28 cellular contexts compared by ENCODE assay signal in the genomic region with DNA sequence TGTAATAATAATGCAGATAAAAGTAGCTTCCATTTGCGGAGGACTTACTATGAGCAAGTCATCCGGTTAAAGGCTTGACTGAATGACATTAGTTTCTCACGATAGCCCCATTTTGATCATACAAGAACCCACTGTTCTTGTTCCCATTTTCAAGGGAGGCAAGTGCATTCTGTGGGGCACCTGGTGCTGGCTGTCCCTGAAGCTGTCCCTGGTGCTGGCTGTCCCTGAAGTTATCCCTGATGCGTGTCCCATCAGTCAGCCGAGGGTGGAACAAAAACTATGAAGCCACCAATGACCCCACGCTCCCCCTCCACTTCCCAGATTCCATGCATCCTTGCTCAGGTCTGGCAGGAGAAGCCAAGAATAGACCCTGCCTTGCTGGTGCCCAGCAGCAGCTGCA.
"Had no signal": no experiment of that assay in that cellular context is flagged by ENCODE, and none has a peak within 500 bp of the region (broad histone marks: within the 10 kb centered on the region; RNA-seq: fewer than 3 reads in every experiment).

No MANE protein-coding gene starts in this region.

- H3K4me2 ChIP-seq: neural progenitor cell, smooth muscle cell had no signal

- H3K36me3 ChIP-seq: neural progenitor cell, ovary, right lobe of liver, sigmoid colon, spleen, suprapubic skin, tibial artery, transverse colon, upper lobe of right lung, uterus had no signal

- H3K9me3 ChIP-seq: ovary, psoas muscle, right lobe of liver, sigmoid colon, spleen, suprapubic skin, testis, tibial artery, transverse colon, upper lobe of right lung, uterus had no signal

- H3K79me2 ChIP-seq: parathyroid adenoma had no signal

- H3K4me3 ChIP-seq: neural progenitor cell, ovary, psoas muscle, right lobe of liver, sigmoid colon, skin epidermis, smooth muscle cell, spleen, suprapubic skin, testis, tibial artery, transverse colon, upper lobe of right lung, uterus had no signal

- H3K27me3 ChIP-seq: neural progenitor cell, ovary, testis had no signal

- H3K4me1 ChIP-seq: parathyroid adenoma, psoas muscle, right lobe of liver, sigmoid colon, spleen, suprapubic skin, testis, tibial artery, transverse colon, upper lobe of right lung, uterus had no signal

- H3K9ac ChIP-seq: neural progenitor cell, parathyroid adenoma had no signal

- H2AFZ ChIP-seq: neural progenitor cell, parathyroid adenoma had no signal

- H3K27ac ChIP-seq: neural progenitor cell, ovary, parathyroid adenoma, psoas muscle, right lobe of liver, sigmoid colon, skin epidermis, spleen, suprapubic skin, testis, tibial artery, transverse colon, upper lobe of right lung, uterus had no signal

- DNase-seq: natural killer cell; occipital lobe; ovary; posterior cingulate gyrus; psoas muscle; right cardiac atrium; right lobe of liver; sigmoid colon; spleen; stimulated activated CD4-positive, alpha-beta T cell treated with anti-CD3 and anti-CD28 coated beads, Interleukin-12 subunit alpha, Interleukin-12 subunit beta, amount 100 ng/mL, for 4 hours; stimulated activated CD4-positive, alpha-beta T cell treated with anti-CD3 and anti-CD28 coated beads, Interleukin-1b, Interleukin-23, amount 100 ng/mL, for 48 hours; stimulated activated CD4-positive, alpha-beta T cell treated with anti-CD3 and anti-CD28 coated beads, Interleukin-4, amount 100 ng/mL, for 1 hour; stimulated activated CD4-positive, alpha-beta T cell treated with anti-CD3 and anti-CD28 coated beads, Interleukin-4, amount 100 ng/mL, for 4 hours; stimulated activated CD8-positive, alpha-beta memory T cell treated with anti-CD3 and anti-CD28 coated beads, Interleukin-4, amount 100 ng/mL, for 48 hours; stimulated activated naive CD4-positive, alpha-beta T cell; stimulated activated naive CD8-positive, alpha-beta T cell treated with anti-CD3 and anti-CD28 coated beads, Interleukin-15, amount 100 ng/mL, for 72 hours; stimulated activated naive CD8-positive, alpha-beta T cell treated with anti-CD3 and anti-CD28 coated beads, Interleukin-15, Interleukin-2, amounts not matched to agents 100 U/mL and 50 U/mL, for 24 hours; substantia nigra; testis; tibial artery; transverse colon; upper lobe of right lung; uterus had no signal
